1 cellular context compared by ENCODE assay signal in genomic region chr17:48047741-48048320, GRCh38.
TF ChIP-seq lines count a peak whose summit lies in the region.

No MANE protein-coding gene starts in this region.

TF ChIP-seq in GM12878, 131 proteins besides CTCF, POLR2A, EP300 and RAD21 (continued from another document and continues in another):
- peak; percentile 98 for TF ChIP-seq YY1 (IDR thresholded peaks at IDR 0.05; ENCODE audit: low read depth, low read length)
- TF ChIP-seq MAX (IDR thresholded peaks at IDR 0.05; ENCODE audit: low read depth, low read length): peak; percentile 80; the same call in 1 of the 2 replicates
- TF ChIP-seq MEF2B (IDR thresholded peaks at IDR 0.05; ENCODE audit: partially characterized antibody, poor library complexity, severe bottlenecking): peak; percentile 43
- 0 out of 2 replicates have a peak, but pooled peaks have one; percentile 54 for TF ChIP-seq TCF12 (IDR thresholded peaks at IDR 0.05; ENCODE audit: low read depth, low read length)
- TF ChIP-seq RFX5 (IDR thresholded peaks at IDR 0.05; ENCODE audit: low read depth, low read length): no peak; the same call in 1 of the 2 replicates
- peak; percentile 26 for TF ChIP-seq CUX1 (IDR thresholded peaks at IDR 0.05; ENCODE audit: insufficient replicate concordance, low read depth, low read length)
- TF ChIP-seq USF2 (IDR thresholded peaks at IDR 0.05; ENCODE audit: borderline replicate concordance, low read depth, low read length): peak; percentile 20; the same call in 1 of the 2 replicates
- peak; percentile 71 for TF ChIP-seq FOS (IDR thresholded peaks at IDR 0.05; ENCODE audit: borderline replicate concordance, extremely low read depth, insufficient read length)
- TF ChIP-seq TCF3 (IDR thresholded peaks at IDR 0.05; ENCODE audit: borderline replicate concordance, insufficient read depth, low read depth, low read length): peak; percentile 67; the same call in 1 of the 2 replicates
- TF ChIP-seq TARDBP (IDR thresholded peaks at IDR 0.05; ENCODE audit: borderline replicate concordance): peak; percentile 76; the same call in 1 of the 2 replicates
- no peak for TF ChIP-seq HDAC2 (IDR thresholded peaks at IDR 0.05)
- TF ChIP-seq SRF (IDR thresholded peaks at IDR 0.05; ENCODE audit: low read depth in 2 of 2, low read length in 2 of 2): no peak
- TF ChIP-seq IKZF1 (conservative IDR thresholded peaks at IDR 0.05): peak; percentile 87
- peak; percentile 12; the same call in 1 of the 2 replicates for TF ChIP-seq ZBED1 (IDR thresholded peaks at IDR 0.05; ENCODE audit: borderline replicate concordance)
- peak; percentile 68 for TF ChIP-seq HCFC1 (IDR thresholded peaks at IDR 0.05; ENCODE audit: low read length)
- peak; percentile 89 for TF ChIP-seq SKIL (IDR thresholded peaks at IDR 0.05; ENCODE audit: low read depth, poor library complexity, severe bottlenecking)
- no peak for TF ChIP-seq PAX8 (IDR thresholded peaks at IDR 0.05)
- TF ChIP-seq NKRF (conservative IDR thresholded peaks at IDR 0.05): peak; percentile 88
- TF ChIP-seq SIX5 (IDR thresholded peaks at IDR 0.05; ENCODE audit: low read depth, low read length, severe bottlenecking): peak; percentile 51
- no peak for TF ChIP-seq ZSCAN29 (IDR thresholded peaks at IDR 0.05)
- TF ChIP-seq E2F8 (IDR thresholded peaks at IDR 0.05; ENCODE audit: low read depth, partially characterized antibody): no peak
- peak; percentile 76 for TF ChIP-seq KLF5 (IDR thresholded peaks at IDR 0.05; ENCODE audit: partially characterized antibody)
- peak; percentile 93 for TF ChIP-seq CREB1 (IDR thresholded peaks at IDR 0.05; ENCODE audit: low read depth)
- no peak for TF ChIP-seq SMC3 (IDR thresholded peaks at IDR 0.05; ENCODE audit: borderline replicate concordance, low read length)
- TF ChIP-seq ZNF207 (IDR thresholded peaks at IDR 0.05; ENCODE audit: borderline replicate concordance): peak; percentile 92
- peak in 1 of 2 experiments; percentile 78; a peak in 2 of 4 replicates for TF ChIP-seq IKZF2 (IDR thresholded peaks at IDR 0.05)
- TF ChIP-seq SUPT20H (IDR thresholded peaks at IDR 0.05; ENCODE audit: borderline replicate concordance, control insufficient read depth, low read depth, low read length): no peak
- peak; percentile 73 for TF ChIP-seq TAF1 (IDR thresholded peaks at IDR 0.05; ENCODE audit: borderline replicate concordance, low read depth, low read length)
- peak; percentile 94 for TF ChIP-seq CEBPZ (IDR thresholded peaks at IDR 0.05; ENCODE audit: low read depth, low read length)
- no peak for TF ChIP-seq ZNF592 (IDR thresholded peaks at IDR 0.05)
- no peak for TF ChIP-seq PAX5 (IDR thresholded peaks at IDR 0.05; ENCODE audit: borderline replicate concordance, low read depth, low read length)
- TF ChIP-seq ZNF384 (IDR thresholded peaks at IDR 0.05; ENCODE audit: borderline replicate concordance, low read depth, low read length): no peak
- TF ChIP-seq IRF5 (IDR thresholded peaks at IDR 0.05; ENCODE audit: borderline replicate concordance): peak; percentile 62; the same call in 1 of the 2 replicates
